Comparison of ENCODE assay signal across 1 cellular context in the genomic region with DNA sequence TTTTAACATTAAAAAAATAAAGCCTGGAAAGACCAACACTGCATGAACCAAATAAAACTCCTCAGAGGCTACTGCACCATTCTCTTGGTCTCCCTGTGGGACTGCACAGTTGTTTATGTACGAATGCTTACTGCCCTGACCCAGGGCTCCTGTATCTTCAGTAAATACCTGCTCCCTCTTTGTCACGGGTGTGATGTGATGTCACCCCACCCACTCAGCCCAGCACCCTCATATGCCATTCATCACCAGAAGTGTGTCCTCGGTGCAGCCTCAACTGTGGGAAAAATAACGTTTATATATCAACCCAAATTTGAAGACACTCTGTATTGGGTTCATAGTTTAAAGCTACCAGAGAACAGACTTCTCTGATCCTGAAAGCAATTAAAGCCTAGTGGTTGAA.
TF ChIP-seq lines count a peak whose summit lies in the region.

No MANE protein-coding gene starts in this region.

TF ChIP-seq in SK-N-SH treated with all-trans-retinoic acid at 6 μM for 48 hours, 23 proteins besides CTCF, POLR2A, EP300 and RAD21 (continued from another document):
- TF ChIP-seq CREB5 (CRISPR knock-in tag; IDR thresholded peaks at IDR 0.05; ENCODE audit: low read depth), result no peak
